In genomic region chr4:182917182-182918043, GRCh38 we compare ENCODE assay signal across 9 cellular contexts. TPM values are rescaled to one million over a fixed set of nuclear protein-coding genes. Genes with fewer than 3 reads are reported as not detected.
DNase-seq lines count a peak whose midpoint lies in the region; ATAC-seq and FAIRE-seq lines count a peak whose summit lies in the region.
"Had no signal": no experiment of that assay in that cellular context is flagged by ENCODE, and none has a peak within 500 bp of the region (broad histone marks: within the 10 kb centered on the region; RNA-seq: fewer than 3 reads in every experiment).

Gene DCTD (minus strand): TSS chr4:182917386. CDS start chr4:182915568, 1,818 bp downstream.

- H3K27ac ChIP-seq in ACC112 (ENCODE audit: low read depth, low read length) (peak within 1 kb of the TSS; percentile 68), mesenchymal stem cell (ENCODE audit: low read length, poor library complexity, severe bottlenecking) (peak within 1 kb of the TSS; percentile 80)

- H3K36me3 ChIP-seq in ACC112 (ENCODE audit: insufficient read depth, low read length) (peaks cover 20% of the 10 kb centered on the region; the same call in 1 of the 2 replicates), mesenchymal stem cell (ENCODE audit: control insufficient read depth in 1 of 2, insufficient read depth in 2 of 2, low read depth in 1 of 2, low read length in 2 of 2) (peaks cover 17 to 29% of the 10 kb centered on the region in 2 experiments)

- peak within 1 kb of the TSS; percentile 84 for H2BK5ac ChIP-seq in mesenchymal stem cell (ENCODE audit: low read depth, low read length, poor library complexity, severe bottlenecking)

- peak within 1 kb of the TSS; percentile 96 for H4K8ac ChIP-seq in mesenchymal stem cell (ENCODE audit: low read length)

- H3K4me1 ChIP-seq in ACC112 (ENCODE audit: control insufficient read depth, insufficient read depth, low read length, unreplicated experiment): peaks cover 26% of the 10 kb centered on the region
- peaks cover 19% of the 10 kb centered on the region for H3K4me1 ChIP-seq in mesenchymal stem cell (ENCODE audit: control insufficient read depth, insufficient read depth, low read depth, low read length)

- peak within 1 kb of the TSS; percentile 96 to 98 for H3K18ac ChIP-seq in mesenchymal stem cell (ENCODE audit: low read depth in 1 of 2, low read length in 2 of 2)

- peak within 1 kb of the TSS; percentile 91 for H3K4me2 ChIP-seq in mesenchymal stem cell (ENCODE audit: low read length, poor library complexity, severe bottlenecking)

- peak within 1 kb of the TSS; percentile 89 to 96 for H3K4ac ChIP-seq in mesenchymal stem cell (ENCODE audit: low read depth in 1 of 2, low read length in 2 of 2)

- H3K79me1 ChIP-seq in mesenchymal stem cell (replicated peaks; ENCODE audit: low read length, poor library complexity, severe bottlenecking): peaks cover 16% of the 10 kb centered on the region

- no peaks in the 10 kb centered on the region for H3K27me3 ChIP-seq in ACC112 (ENCODE audit: insufficient read depth, low read length)
- peaks cover 0 to 4% of the 10 kb centered on the region in 2 experiments for H3K27me3 ChIP-seq in mesenchymal stem cell (ENCODE audit: control insufficient read depth in 1 of 2, insufficient read depth in 1 of 2, low read length in 2 of 2)

- H2AFZ ChIP-seq in ACC112 (ENCODE audit: low read length, unreplicated experiment) (peak within 1 kb of the TSS; percentile 96), mesenchymal stem cell (ENCODE audit: low read depth, low read length) (peak within 1 kb of the TSS; percentile 97)

- H2BK120ac ChIP-seq in mesenchymal stem cell (ENCODE audit: low read depth, low read length): peak within 1 kb of the TSS; percentile 96

- H3K9me3 ChIP-seq in mesenchymal stem cell (ENCODE audit: control insufficient read depth, low read length): no peaks in the 10 kb centered on the region

- H3K14ac ChIP-seq in mesenchymal stem cell (ENCODE audit: low read length in 2 of 2): peak within 1 kb of the TSS in 1 of 2 experiments; percentile 99

- H3K79me2 ChIP-seq in ACC112 (ENCODE audit: control insufficient read depth, insufficient read depth, low read length, unreplicated experiment): peaks cover 33% of the 10 kb centered on the region

- H2BK12ac ChIP-seq in mesenchymal stem cell (ENCODE audit: low read length in 2 of 2): peak within 1 kb of the TSS in 1 of 2 experiments; percentile 73

- H3K9ac ChIP-seq in mesenchymal stem cell (ENCODE audit: low read length): peak within 1 kb of the TSS; percentile 94

- H3K4me3 ChIP-seq in ACC112 (ENCODE audit: low read depth, low read length) (peak within 1 kb of the TSS; percentile 88), mesenchymal stem cell (ENCODE audit: insufficient read depth in 1 of 2, low read depth in 1 of 2, low read length in 2 of 2) (peak within 1 kb of the TSS; percentile 88)

- peak; percentile 96 for FAIRE-seq in GM18507 (lab: Jason Lieb, UNC)
- FAIRE-seq: colon had no signal

- H2BK15ac ChIP-seq in mesenchymal stem cell (ENCODE audit: low read depth, poor library complexity, severe bottlenecking): peak within 1 kb of the TSS; percentile 94

- peak within 1 kb of the TSS in 1 of 2 experiments; percentile 94 for H3K23ac ChIP-seq in mesenchymal stem cell (ENCODE audit: low read length in 2 of 2)

- DNase-seq in GM18507 (ENCODE audit: extremely low spot score, insufficient read length, low read depth) (peak; percentile 44), NCI-H510A (lab: John Stamatoyannopoulos, UW) (peak; percentile 75), mesenchymal stem cell (peak; percentile 73)
- peak; percentile 90 for DNase-seq in activated CD8-positive, alpha-beta memory T cell treated with anti-CD3 and anti-CD28 coated beads for 24 hours
- peak; percentile 51 for DNase-seq in effector CD8-positive, alpha-beta T cell (lab: John Stamatoyannopoulos, UW)
- peak; percentile 45 for DNase-seq in stimulated activated CD8-positive, alpha-beta memory T cell treated with anti-CD3 and anti-CD28 coated beads, Interleukin-15, amount 100 ng/mL, for 1 hour (ENCODE audit: low read depth)

- under 1% methylated on average over 68 of the region's 106 CpGs for WGBS in mesenchymal stem cell

- peak; percentile 84 for ATAC-seq in HG02981 (IDR thresholded peaks at IDR 0.05; ENCODE audit: unreplicated experiment)

- peak within 1 kb of the TSS; percentile 95 for H4K91ac ChIP-seq in mesenchymal stem cell (ENCODE audit: low read length)

- peak within 1 kb of the TSS; percentile 63 for H2AK5ac ChIP-seq in mesenchymal stem cell (ENCODE audit: low read length, severe bottlenecking)

RNA-seq across cellular contexts. Expression of gene DCTD, which starts in this region (rescaled TPM):
- polyA plus RNA-seq in mesenchymal stem cell (2013, experiment 1 of 2): 129 TPM
- polyA plus RNA-seq in mesenchymal stem cell (2013, experiment 2 of 2): 133 TPM

Comparison
In these comparisons a context has a peak if more than half of its experiments do, and no peak if none do; other contexts are left out.
1. Peak in every context shown above with its lines: DNase-seq, ATAC-seq, H3K4me3 ChIP-seq and H3K27ac ChIP-seq.